11 cellular contexts compared by ENCODE assay signal in the genomic region with DNA sequence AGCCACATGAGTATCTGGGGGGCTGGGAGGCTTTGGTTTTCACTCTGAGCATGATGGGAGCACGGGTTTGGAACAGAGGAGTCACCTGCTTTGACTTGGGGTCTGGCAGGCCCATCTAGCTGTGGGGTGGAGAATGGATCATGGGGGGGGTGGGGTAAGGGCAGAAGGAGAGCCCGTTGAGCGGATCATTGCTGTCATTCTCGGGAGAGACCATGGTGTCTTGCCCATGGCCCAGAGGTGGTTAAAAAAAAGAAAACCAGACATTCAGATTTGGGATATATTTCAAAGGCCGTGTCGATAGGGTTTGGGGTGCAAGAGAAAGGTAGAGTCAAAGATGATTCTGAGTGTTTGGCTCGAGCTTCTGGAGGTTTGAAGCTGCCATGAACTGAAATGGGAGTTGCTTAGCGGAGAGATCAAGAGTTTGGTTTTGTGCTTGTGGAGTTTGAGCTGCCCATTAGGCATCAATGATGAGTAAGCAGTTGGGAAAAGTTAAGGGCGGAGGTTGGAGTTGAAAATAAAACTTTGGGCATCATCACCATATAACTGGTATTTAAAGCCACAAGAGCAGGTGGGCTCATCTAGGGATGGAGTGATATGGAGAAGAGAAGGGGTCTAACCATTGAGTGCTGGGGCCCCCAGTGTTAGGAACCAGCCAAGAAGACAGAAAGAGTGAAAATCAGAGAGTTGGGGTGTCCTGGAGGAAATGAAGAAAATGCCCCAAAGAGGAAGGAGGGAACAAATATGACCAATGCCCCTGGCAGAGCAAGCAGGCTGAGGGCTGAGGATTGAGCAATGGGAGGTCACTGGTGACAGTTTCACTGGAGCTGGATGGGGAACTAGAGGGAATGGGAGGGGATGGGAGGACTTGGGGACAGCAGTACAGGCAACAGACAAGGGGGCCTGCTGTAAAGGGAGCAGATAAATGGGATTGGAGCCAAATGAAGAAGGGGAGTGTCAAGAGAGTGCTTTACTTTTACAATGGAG. TPM values are rescaled to one million over a fixed set of nuclear protein-coding genes. Genes with fewer than 3 reads are reported as not detected.
A peak's percentile ranks its signal among the peaks of the same experiment; 100 is the strongest.
DNase-seq lines count a peak whose midpoint lies in the region; ATAC-seq lines count a peak whose summit lies in the region.
"Had no signal": no experiment of that assay in that cellular context is flagged by ENCODE, and none has a peak within 500 bp of the region (broad histone marks: within the 10 kb centered on the region; RNA-seq: fewer than 3 reads in every experiment).

No MANE protein-coding gene starts in this region.

- intact Hi-C loops in left cardiac atrium (cut with DNase I): no loop called here

- H3K4me3 ChIP-seq in subcutaneous abdominal adipose tissue (ENCODE audit: low read depth in 1 of 5, low read length in 5 of 5): no peak overlapping the region

- peaks cover 18 to 62% (median 46%) of the 10 kb centered on the region in 5 donors for H3K4me1 ChIP-seq in subcutaneous abdominal adipose tissue (ENCODE audit: control insufficient read depth in 5 of 5, insufficient read depth in 5 of 5, low read length in 5 of 5)

- H3K27me3 Mint-ChIP-seq in activated T-cell treated with anti-CD3 and anti-CD28 coated beads, Interleukin-2, amount 50 U/mL, for 24 hours: no peaks in the 10 kb centered on the region
- H3K27me3 Mint-ChIP-seq in T-helper 17 cell: no peaks in the 10 kb centered on the region

- in situ Hi-C loops in G401 (cut with HindIII; ENCODE audit: low sequenced_read_pairs): no loop called here

- no peaks in the 10 kb centered on the region for H3K9me3 Mint-ChIP-seq in activated T-cell treated with anti-CD3 and anti-CD28 coated beads, Interleukin-2, amount 50 U/mL, for 24 hours

- H3K27me3 ChIP-seq in subcutaneous abdominal adipose tissue (ENCODE audit: control insufficient read depth in 5 of 5, insufficient read depth in 4 of 5, low read length in 5 of 5): peaks cover 0 to 2% (median 0%) of the 10 kb centered on the region in 5 donors

- H3K4me1 Mint-ChIP-seq in activated T-cell treated with anti-CD3 and anti-CD28 coated beads, Interleukin-2, amount 50 U/mL, for 24 hours (ENCODE audit: low read depth): peaks cover 73% of the 10 kb centered on the region
- H3K4me1 Mint-ChIP-seq in T-helper 17 cell: peaks cover 73% of the 10 kb centered on the region

- H3K9ac ChIP-seq in subcutaneous abdominal adipose tissue (ENCODE audit: low read length in 5 of 5): no peak overlapping the region
- H3K9ac ChIP-seq: KMS-11 had no signal

- H3K27ac ChIP-seq in subcutaneous abdominal adipose tissue (ENCODE audit: low read depth, low read length): peak overlapping the region; percentile 63
- H3K27ac ChIP-seq: KMS-11 had no signal

- H3K36me3 Mint-ChIP-seq in activated T-cell treated with anti-CD3 and anti-CD28 coated beads, Interleukin-2, amount 50 U/mL, for 24 hours (ENCODE audit: low read depth): peaks cover 10% of the 10 kb centered on the region
- peaks cover 3% of the 10 kb centered on the region for H3K36me3 Mint-ChIP-seq in T-helper 17 cell (ENCODE audit: low read depth)

- no peaks in the 10 kb centered on the region for H3K9me3 ChIP-seq in T-helper 17 cell (ENCODE audit: control insufficient read depth, low read length, poor library complexity, severe bottlenecking)
- H3K9me3 ChIP-seq in subcutaneous abdominal adipose tissue (ENCODE audit: control insufficient read depth in 5 of 5, low read length in 5 of 5): no peaks in the 10 kb centered on the region

- peak overlapping the region; percentile 45 for H3K27ac Mint-ChIP-seq in activated T-cell treated with anti-CD3 and anti-CD28 coated beads, Interleukin-2, amount 50 U/mL, for 24 hours
- peak overlapping the region; percentile 98 for H3K27ac Mint-ChIP-seq in T-helper 17 cell

- DNase-seq in activated T-cell treated with anti-CD3 and anti-CD28 coated beads, Interleukin-2, amount 50 U/mL, for 24 hours: peak; percentile 23
- no peak for DNase-seq in activated T-cell treated with anti-CD3 and anti-CD28 coated beads, Interleukin-2, amount 50 U/mL, for 48 hours
- DNase-seq in T-helper 17 cell (no peak), left cardiac atrium (peak; percentile 47), NCI-H2107 treated with DMSO at 0.1 percent for 48 hours (lab: John Stamatoyannopoulos, UW; ENCODE audit: unreplicated experiment) (no peak), G401 (ENCODE audit: low spot score) (no peak)
- DNase-seq: NCI-H524 treated with DMSO at 0.1 percent for 48 hours, T1000 had no signal

- ATAC-seq in T-helper 17 cell (no peak), left cardiac atrium (peak in 1 of 2 donors; percentile 56), GM21367 (IDR thresholded peaks at IDR 0.05; ENCODE audit: unreplicated experiment) (no peak)

- H3K4me3 Mint-ChIP-seq in activated T-cell treated with anti-CD3 and anti-CD28 coated beads, Interleukin-2, amount 50 U/mL, for 24 hours: peak overlapping the region; percentile 74
- H3K4me3 Mint-ChIP-seq in T-helper 17 cell: peak overlapping the region; percentile 93

- H3K36me3 ChIP-seq in subcutaneous abdominal adipose tissue (ENCODE audit: control insufficient read depth in 5 of 5, insufficient read depth in 5 of 5, low read length in 5 of 5): no peaks in the 10 kb centered on the region

RNA-seq across cellular contexts. Expression of a gene that starts 1.9 kb away (rescaled TPM):
- 10 to 100 TPM in 1 of 2 donors, 1 to 10 TPM in 1; 9.4 to 16.6 TPM for total RNA-seq in T-helper 17 cell
- total RNA-seq in left cardiac atrium: 1 to 10 TPM; 1.3 to 1.4 TPM
- total RNA-seq in G401 (2014; rRNA removed; shearing (Covaris generic)): not detected in 2 replicates

RNA-seq across cellular contexts. Expression of a gene that starts 14.2 kb away (rescaled TPM):
- total RNA-seq in T-helper 17 cell: 10 to 100 TPM; 44.0 to 58.9 TPM
- total RNA-seq in left cardiac atrium: 1 to 10 TPM; 1.2 to 2.0 TPM
- total RNA-seq in G401 (2014; rRNA removed; shearing (Covaris generic)): not detected in 2 replicates

RNA-seq across cellular contexts. Expression of a gene that starts 46.6 kb away (rescaled TPM):
- 100 to 1,000 TPM; 411 to 412 TPM for total RNA-seq in T-helper 17 cell
- 10 to 100 TPM; 26.7 to 29.6 TPM for total RNA-seq in left cardiac atrium
- total RNA-seq in G401 (2014; rRNA removed; shearing (Covaris generic)): 4.5 and 6.0 TPM in 2 replicates

Comparison
In these comparisons a context has a peak if more than half of its experiments do, and no peak if none do; other contexts are left out.
1. DNase-seq: peak in activated T-cell treated with anti-CD3 and anti-CD28 coated beads, Interleukin-2, amount 50 U/mL, for 24 hours (single experiment) and left cardiac atrium (single experiment); none in activated T-cell treated with anti-CD3 and anti-CD28 coated beads, Interleukin-2, amount 50 U/mL, for 48 hours (0 of 2), T-helper 17 cell (0 of 3), NCI-H2107 treated with DMSO at 0.1 percent for 48 hours (single experiment) and G401 (single experiment).
2. RNA of a gene that starts 1.9 kb away (total RNA-seq): 9.4 to 16.6 TPM in T-helper 17 cell; 1.3 to 1.4 TPM in left cardiac atrium and not detected in G401; every median in the first group is over 4 times any median in the second.
3. RNA of a gene that starts 14.2 kb away (total RNA-seq): 44.0 to 58.9 TPM in T-helper 17 cell; 1.2 to 2.0 TPM in left cardiac atrium and not detected in G401; every median in the first group is over 10 times any median in the second.
4. RNA of a gene that starts 46.6 kb away (total RNA-seq): 411 to 412 TPM in T-helper 17 cell; 26.7 to 29.6 TPM in left cardiac atrium and 4.5 to 6.0 TPM in G401; every median in the first group is over 10 times any median in the second.